ENCODE assay signal across 29 cellular contexts in genomic region chr9:11149065-11149464, GRCh38.
DNase-seq lines count a peak whose midpoint lies in the region; ATAC-seq and TF ChIP-seq lines count a peak whose summit lies in the region.
"Had no signal": no experiment of that assay in that cellular context is flagged by ENCODE, and none has a peak within 500 bp of the region (broad histone marks: within the 10 kb centered on the region; RNA-seq: fewer than 3 reads in every experiment).

No MANE protein-coding gene starts in this region.

- H3K18ac ChIP-seq in H9 (ENCODE audit: insufficient read length, low read depth, low read length) (no peak overlapping the region), neuronal stem cell (ENCODE audit: low read length) (no peak overlapping the region)

- H3K4me1 Mint-ChIP-seq in H9, result no peaks in the 10 kb centered on the region
- H3K4me1 Mint-ChIP-seq: central memory CD8-positive, alpha-beta T cell; nephron had no signal

- H2AFZ ChIP-seq in H9 (ENCODE audit: low read length), result no peak overlapping the region
- no peak overlapping the region for H2AFZ ChIP-seq in OCI-LY7 (ENCODE audit: low read length)
- no peak overlapping the region for H2AFZ ChIP-seq in neuronal stem cell (ENCODE audit: low read length)

- no peaks in the 10 kb centered on the region for H3K4me1 ChIP-seq in BE2C
- no peaks in the 10 kb centered on the region for H3K4me1 ChIP-seq in H9 (ENCODE audit: insufficient read depth, low read length)
- H3K4me1 ChIP-seq in OCI-LY7 (ENCODE audit: insufficient read depth, low read length, poor library complexity, severe bottlenecking), result no peaks in the 10 kb centered on the region
- H3K4me1 ChIP-seq in neuronal stem cell (ENCODE audit: control insufficient read depth in 2 of 2, insufficient read depth in 1 of 2, low read depth in 1 of 2, low read length in 2 of 2), result no peaks in the 10 kb centered on the region
- H3K4me1 ChIP-seq: esophagus squamous epithelium, gastroesophageal sphincter, left ventricle myocardium inferior, prostate gland, tibial artery had no signal

- H3K27ac ChIP-seq in H9 (ENCODE audit: insufficient read length, low read depth, low read length), result no peak overlapping the region
- no peak overlapping the region for H3K27ac ChIP-seq in OCI-LY7 (ENCODE audit: low read depth, low read length, poor library complexity, severe bottlenecking)
- H3K27ac ChIP-seq in neuronal stem cell (replicated peaks; ENCODE audit: low read length), result no peak overlapping the region
- H3K27ac ChIP-seq: esophagus squamous epithelium, gastroesophageal sphincter, HL-60, left ventricle myocardium inferior, prostate gland, tibial artery had no signal

- no peaks in the 10 kb centered on the region for H3K36me3 Mint-ChIP-seq in H9 (ENCODE audit: insufficient read depth in 1 of 3, low read depth in 3 of 3)

- H2BK12ac ChIP-seq in H9 (ENCODE audit: insufficient read length, low read depth, low read length) (no peak overlapping the region), neuronal stem cell (ENCODE audit: low read length) (no peak overlapping the region)

- CTCF ChIA-PET in OCI-LY7 (lab: Charles Lee; ENCODE audit: unreplicated experiment), result interaction anchor here (0.6 kb wide), 1 partner anchor 10 kb away, joined by 3 read pairs; no protein-coding TSS in a partner anchor

- no peak overlapping the region for H2BK20ac ChIP-seq in H9 (ENCODE audit: low read depth, low read length, poor library complexity, severe bottlenecking)

- H3K4me2 ChIP-seq in H9 (ENCODE audit: insufficient read depth, insufficient read length, low read length), result no peak overlapping the region
- no peak overlapping the region for H3K4me2 ChIP-seq in OCI-LY7 (ENCODE audit: low read length)
- H3K4me2 ChIP-seq in neuronal stem cell (ENCODE audit: insufficient read depth, low read length, poor library complexity, severe bottlenecking), result no peak overlapping the region

- intact Hi-C loops in OCI-LY7 (cut with micrococcal nuclease; ENCODE audit: unreplicated experiment), result no loop called here

- POLR2A ChIA-PET in OCI-LY7 (lab: Charles Lee), result interaction anchor here (0.8 kb wide), 1 partner anchor 12 kb away, joined by 3 read pairs; no protein-coding TSS in a partner anchor

- BruUV-seq in OCI-LY7 (replicated peaks; lab: Mats Ljungman, UMichigan), result no TSS peak

- H2BK15ac ChIP-seq in H9 (ENCODE audit: low read depth, low read length), result no peak overlapping the region
- no peak overlapping the region for H2BK15ac ChIP-seq in neuronal stem cell (ENCODE audit: low read length)

- H3K27me3 Mint-ChIP-seq in H9 (ENCODE audit: low read depth), result no peaks in the 10 kb centered on the region
- H3K27me3 Mint-ChIP-seq: central memory CD8-positive, alpha-beta T cell had no signal

- H3K4me3 Mint-ChIP-seq in H9, result no peak overlapping the region
- H3K4me3 Mint-ChIP-seq: central memory CD8-positive, alpha-beta T cell; nephron had no signal

- H3K9me2 ChIP-seq in OCI-LY7 (ENCODE audit: insufficient read depth, low read length), result no peaks in the 10 kb centered on the region

- H3K9ac ChIP-seq in H9 (ENCODE audit: extremely low read depth, insufficient read length, low read length) (no peak overlapping the region), neuronal stem cell (ENCODE audit: low read depth, low read length, poor library complexity) (no peak overlapping the region)

- H3K79me2 ChIP-seq in H9 (ENCODE audit: insufficient read depth, low read length) (no peaks in the 10 kb centered on the region), OCI-LY7 (ENCODE audit: insufficient read depth, low read depth, low read length) (no peaks in the 10 kb centered on the region)

- no peak overlapping the region for H3K27ac Mint-ChIP-seq in H9
- H3K27ac Mint-ChIP-seq: nephron had no signal

- H3K23ac ChIP-seq in H9 (ENCODE audit: insufficient read length, low read depth, low read length) (no peak overlapping the region), neuronal stem cell (ENCODE audit: low read depth, low read length, poor library complexity) (no peak overlapping the region)

- H2BK5ac ChIP-seq in H9 (ENCODE audit: insufficient read length, low read length) (no peak overlapping the region), neuronal stem cell (ENCODE audit: low read length) (no peak overlapping the region)

- no peak overlapping the region for H3T11ph ChIP-seq in H9 (ENCODE audit: low read length)

- no peaks in the 10 kb centered on the region for H3K79me1 ChIP-seq in H9 (ENCODE audit: insufficient read depth, low read depth, low read length, poor library complexity, severe bottlenecking)
- H3K79me1 ChIP-seq in neuronal stem cell (ENCODE audit: low read depth, low read length), result no peaks in the 10 kb centered on the region

- H3K4me3 ChIP-seq in BE2C (ENCODE audit: low read depth, low read length) (no peak overlapping the region), OCI-LY7 (ENCODE audit: low read depth, low read length, poor library complexity, severe bottlenecking) (no peak overlapping the region), neuronal stem cell (ENCODE audit: low read length in 2 of 2) (no peak overlapping the region)
- H3K4me3 ChIP-seq: esophagus squamous epithelium, gastroesophageal sphincter, left ventricle myocardium inferior, prostate gland, tibial artery had no signal

- H4K20me1 ChIP-seq in H9 (ENCODE audit: control insufficient read depth, insufficient read depth, insufficient read length) (no peaks in the 10 kb centered on the region), OCI-LY7 (ENCODE audit: insufficient read depth, low read length) (no peaks in the 10 kb centered on the region)

- no peak for DNase-seq in BE2C
- DNase-seq in H9, result peak; percentile 81
- DNase-seq in OCI-LY7 (ENCODE audit: low spot score), result no peak
- DNase-seq in iPS DF 4.7 (ENCODE audit: extremely low read depth, low spot score), result peak; percentile 16
- no peak for DNase-seq in cortex of kidney (lab: John Stamatoyannopoulos, UW)
- DNase-seq in neuronal stem cell (ENCODE audit: low spot score), result no peak
- DNase-seq in activated gamma-delta T cell (lab: John Stamatoyannopoulos, UW), result no peak
- DNase-seq: activated CD4-positive, alpha-beta T cell treated with anti-CD3 and anti-CD28 coated beads for 1 hour; activated CD8-positive, alpha-beta memory T cell treated with anti-CD3 and anti-CD28 coated beads for 24 hours; activated naive CD4-positive, alpha-beta T cell treated with anti-CD3 and anti-CD28 coated beads, Interleukin-2, amount 50 U/mL, for 16 hours; activated T-cell treated with anti-CD3 and anti-CD28 coated beads, Interleukin-2, amount 50 U/mL, for 48 hours; anterior cingulate cortex; DMS153; effector CD8-positive, alpha-beta T cell; esophagus squamous epithelium; HCEC 1CT; left ventricle myocardium inferior; NCI-H2029; NCI-H446; small intestine; stimulated activated naive CD8-positive, alpha-beta T cell treated with anti-CD3 and anti-CD28 coated beads, Interleukin-15, Interleukin-2, amounts not matched to agents 100 U/mL and 50 U/mL, for 24 hours; SW 1271; tibial artery had no signal

- WGBS in H9 (ENCODE audit: extremely low coverage, insufficient read length, low lambda C conversion rate), result no CpG with 5 or more reads among the region's 7 CpGs
- WGBS in neuronal stem cell (ENCODE audit: extremely low coverage in 2 of 2, insufficient read length in 2 of 2, insufficient replicate concordance in 1 of 2), 2 donors, result no CpG with 5 or more reads among the region's 7 CpGs

- no peak overlapping the region for H4K5ac ChIP-seq in H9 (ENCODE audit: insufficient read length, low read depth, low read length)

- H4K8ac ChIP-seq in H9 (replicated peaks; ENCODE audit: insufficient read length, low read depth, low read length), result no peak overlapping the region
- no peak overlapping the region for H4K8ac ChIP-seq in neuronal stem cell (ENCODE audit: low read depth, low read length)

- TF ChIP-seq CTCF in BE2C (IDR thresholded peaks at IDR 0.05; ENCODE audit: low read depth, low read length) (0 out of 2 replicates have a peak, but pooled peaks have one; percentile 2), H9 (conservative IDR thresholded peaks at IDR 0.05) (peak; percentile 68), OCI-LY7 (conservative IDR thresholded peaks at IDR 0.05; ENCODE audit: low read length) (0 out of 2 replicates have a peak, but pooled peaks have one; percentile 27)

- H3K56ac ChIP-seq in H9 (ENCODE audit: insufficient read length, low read depth, low read length), result no peak overlapping the region

- H2BK120ac ChIP-seq in H9 (ENCODE audit: low read depth, low read length, poor library complexity, severe bottlenecking) (no peak overlapping the region), neuronal stem cell (ENCODE audit: low read depth, low read length) (no peak overlapping the region)

- H4K91ac ChIP-seq in H9 (ENCODE audit: insufficient read length, low read depth, low read length), result no peak overlapping the region
- no peak overlapping the region for H4K91ac ChIP-seq in neuronal stem cell (ENCODE audit: low read depth, low read length, poor library complexity)

- H3K36me3 ChIP-seq in BE2C (no peaks in the 10 kb centered on the region), OCI-LY7 (ENCODE audit: insufficient read depth, low read length) (no peaks in the 10 kb centered on the region), neuronal stem cell (replicated peaks in 1 of 2; ENCODE audit: control insufficient read depth in 2 of 2, insufficient read depth in 2 of 2, low read length in 2 of 2) (no peaks in the 10 kb centered on the region)
- H3K36me3 ChIP-seq: esophagus squamous epithelium, gastroesophageal sphincter, left ventricle myocardium inferior, prostate gland, tibial artery had no signal

- H3K27me3 ChIP-seq in BE2C (no peaks in the 10 kb centered on the region), H9 (ENCODE audit: insufficient read depth, low read length) (no peaks in the 10 kb centered on the region), neuronal stem cell (ENCODE audit: control insufficient read depth in 3 of 3, insufficient read depth in 3 of 3, low read depth in 1 of 3, low read length in 3 of 3) (no peaks in the 10 kb centered on the region)
- H3K27me3 ChIP-seq: esophagus squamous epithelium, gastroesophageal sphincter, tibial artery had no signal

- H3K9me3 ChIP-seq in BE2C (no peaks in the 10 kb centered on the region; the same call in 1 of the 2 replicates), H9 (ENCODE audit: control insufficient read depth, low read depth, low read length) (no peaks in the 10 kb centered on the region), OCI-LY7 (ENCODE audit: low read length) (no peaks in the 10 kb centered on the region), neuronal stem cell (replicated peaks in 1 of 2; ENCODE audit: control insufficient read depth in 2 of 2, insufficient read depth in 1 of 2, low read depth in 1 of 2, low read length in 2 of 2) (no peaks in the 10 kb centered on the region)
- H3K9me3 ChIP-seq: esophagus squamous epithelium, gastroesophageal sphincter, left ventricle myocardium inferior, prostate gland, tibial artery had no signal

- H3K14ac ChIP-seq in H9 (ENCODE audit: insufficient read depth, low read length), result no peak overlapping the region
- no peak overlapping the region for H3K14ac ChIP-seq in neuronal stem cell (ENCODE audit: low read length)

- H3K23me2 ChIP-seq in H9 (ENCODE audit: insufficient read length, low read depth, low read length, poor library complexity, severe bottlenecking), result no peaks in the 10 kb centered on the region

- H3K4ac ChIP-seq in H9 (ENCODE audit: low read depth, low read length) (no peak overlapping the region), neuronal stem cell (ENCODE audit: low read length) (no peak overlapping the region)

- H2AK5ac ChIP-seq in H9 (ENCODE audit: insufficient read length, low read length) (no peak overlapping the region), neuronal stem cell (ENCODE audit: low read depth, low read length) (no peak overlapping the region)

- no peak for ATAC-seq in HG02571 (IDR thresholded peaks at IDR 0.05; ENCODE audit: unreplicated experiment)
- ATAC-seq: gastroesophageal sphincter; stimulated activated naive CD8-positive, alpha-beta T cell treated with anti-CD3 and anti-CD28 coated beads, Interleukin-15, Interleukin-2, amounts not matched to agents 100 U/mL and 50 U/mL, for 24 hours had no signal

- H3K9me3 Mint-ChIP-seq in H9, result no peaks in the 10 kb centered on the region
- H3K9me3 Mint-ChIP-seq: nephron had no signal

Comparison
In these comparisons a context has a peak if more than half of its experiments do, and no peak if none do; other contexts are left out.
1. DNase-seq: peak in H9 (single experiment) and iPS DF 4.7 (single experiment); none in BE2C (single experiment), OCI-LY7 (single experiment), cortex of kidney (single experiment), neuronal stem cell (single experiment) and activated gamma-delta T cell (single experiment).
2. CTCF ChIP-seq: peak in every context shown above with its lines; median percentile 68 in H9; 27 in OCI-LY7; 2 in BE2C.